2 cellular contexts compared by ENCODE assay signal in the genomic region with DNA sequence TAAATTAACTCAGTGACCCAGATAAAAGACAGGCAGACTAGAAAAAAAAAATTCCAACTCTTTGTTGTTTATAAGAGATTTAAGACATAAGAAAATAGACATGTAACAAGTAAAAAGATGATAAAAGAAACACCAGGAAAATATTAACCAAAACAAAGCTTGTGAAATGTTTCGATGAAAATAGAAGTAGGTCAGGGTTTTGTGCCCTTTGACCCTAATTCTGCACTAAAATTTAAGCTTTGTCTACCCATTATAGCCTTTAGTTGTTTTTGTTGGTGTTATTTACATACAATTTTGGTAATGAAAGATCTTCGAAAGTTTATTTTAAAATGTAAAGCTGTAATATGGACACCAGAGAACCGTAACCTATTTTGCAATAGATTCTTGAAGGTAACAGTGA.
TF ChIP-seq lines count a peak whose summit lies in the region.

No MANE protein-coding gene starts in this region.

TF ChIP-seq in liver, 16 proteins besides CTCF, POLR2A, EP300 and RAD21 (continued from another document):
- TF ChIP-seq, protein P1, sequence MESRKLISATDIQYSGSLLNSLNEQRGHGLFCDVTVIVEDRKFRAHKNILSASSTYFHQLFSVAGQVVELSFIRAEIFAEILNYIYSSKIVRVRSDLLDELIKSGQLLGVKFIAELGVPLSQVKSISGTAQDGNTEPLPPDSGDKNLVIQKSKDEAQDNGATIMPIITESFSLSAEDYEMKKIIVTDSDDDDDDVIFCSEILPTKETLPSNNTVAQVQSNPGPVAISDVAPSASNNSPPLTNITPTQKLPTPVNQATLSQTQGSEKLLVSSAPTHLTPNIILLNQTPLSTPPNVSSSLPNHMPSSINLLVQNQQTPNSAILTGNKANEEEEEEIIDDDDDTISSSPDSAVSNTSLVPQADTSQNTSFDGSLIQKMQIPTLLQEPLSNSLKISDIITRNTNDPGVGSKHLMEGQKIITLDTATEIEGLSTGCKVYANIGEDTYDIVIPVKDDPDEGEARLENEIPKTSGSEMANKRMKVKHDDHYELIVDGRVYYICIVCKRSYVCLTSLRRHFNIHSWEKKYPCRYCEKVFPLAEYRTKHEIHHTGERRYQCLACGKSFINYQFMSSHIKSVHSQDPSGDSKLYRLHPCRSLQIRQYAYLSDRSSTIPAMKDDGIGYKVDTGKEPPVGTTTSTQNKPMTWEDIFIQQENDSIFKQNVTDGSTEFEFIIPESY (IDR thresholded peaks at IDR 0.05), result no peak
- TF ChIP-seq SP1 (IDR thresholded peaks at IDR 0.05) (peak; percentile 25), JUND (IDR thresholded peaks at IDR 0.05) (no peak), RXRA (IDR thresholded peaks at IDR 0.05) (peak; percentile 50 to 62), HNF4G (IDR thresholded peaks at IDR 0.05) (peak; percentile 15), NR2F2 (IDR thresholded peaks at IDR 0.05) (peak; percentile 73), EGR1 (IDR thresholded peaks at IDR 0.05; ENCODE audit: low read depth in 2 of 2) (no peak), HNF4A (conservative IDR thresholded peaks at IDR 0.05) (peak; percentile 61 to 67), YY1 (IDR thresholded peaks at IDR 0.05) (no peak), TAF1 (conservative IDR thresholded peaks at IDR 0.05) (no peak)
- TF ChIP-seq, protein P2, sequence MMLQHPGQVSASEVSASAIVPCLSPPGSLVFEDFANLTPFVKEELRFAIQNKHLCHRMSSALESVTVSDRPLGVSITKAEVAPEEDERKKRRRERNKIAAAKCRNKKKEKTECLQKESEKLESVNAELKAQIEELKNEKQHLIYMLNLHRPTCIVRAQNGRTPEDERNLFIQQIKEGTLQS (IDR thresholded peaks at IDR 0.05), result no peak

TF ChIP-seq in HepG2, 621 proteins besides CTCF, POLR2A, EP300 and RAD21:
- TF ChIP-seq, protein P3, sequence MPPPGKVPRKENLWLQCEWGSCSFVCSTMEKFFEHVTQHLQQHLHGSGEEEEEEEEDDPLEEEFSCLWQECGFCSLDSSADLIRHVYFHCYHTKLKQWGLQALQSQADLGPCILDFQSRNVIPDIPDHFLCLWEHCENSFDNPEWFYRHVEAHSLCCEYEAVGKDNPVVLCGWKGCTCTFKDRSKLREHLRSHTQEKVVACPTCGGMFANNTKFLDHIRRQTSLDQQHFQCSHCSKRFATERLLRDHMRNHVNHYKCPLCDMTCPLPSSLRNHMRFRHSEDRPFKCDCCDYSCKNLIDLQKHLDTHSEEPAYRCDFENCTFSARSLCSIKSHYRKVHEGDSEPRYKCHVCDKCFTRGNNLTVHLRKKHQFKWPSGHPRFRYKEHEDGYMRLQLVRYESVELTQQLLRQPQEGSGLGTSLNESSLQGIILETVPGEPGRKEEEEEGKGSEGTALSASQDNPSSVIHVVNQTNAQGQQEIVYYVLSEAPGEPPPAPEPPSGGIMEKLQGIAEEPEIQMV (CRISPR knock-in tag; IDR thresholded peaks at IDR 0.05; ENCODE audit: low read depth), result no peak
- no peak for TF ChIP-seq ZNF607 (CRISPR knock-in tag; IDR thresholded peaks at IDR 0.05; ENCODE audit: borderline replicate concordance)
- TF ChIP-seq U2AF1 (optimal IDR thresholded peaks at IDR 0.05; ENCODE audit: low read depth, low read length), result no peak
- no peak for TF ChIP-seq PLRG1 (conservative IDR thresholded peaks at IDR 0.05)
- no peak for TF ChIP-seq ZNF12 (CRISPR knock-in tag; IDR thresholded peaks at IDR 0.05)
- no peak for TF ChIP-seq ZFP41 (CRISPR knock-in tag; IDR thresholded peaks at IDR 0.05; ENCODE audit: borderline replicate concordance)
- TF ChIP-seq ZNF3 (CRISPR knock-in tag; IDR thresholded peaks at IDR 0.05), result no peak
- no peak for TF ChIP-seq FIP1L1 (IDR thresholded peaks at IDR 0.05; ENCODE audit: borderline replicate concordance, insufficient read depth, low read depth, low read length)
- no peak for TF ChIP-seq ZNF614 (CRISPR knock-in tag; IDR thresholded peaks at IDR 0.05; ENCODE audit: borderline replicate concordance)
- TF ChIP-seq, protein P4, sequence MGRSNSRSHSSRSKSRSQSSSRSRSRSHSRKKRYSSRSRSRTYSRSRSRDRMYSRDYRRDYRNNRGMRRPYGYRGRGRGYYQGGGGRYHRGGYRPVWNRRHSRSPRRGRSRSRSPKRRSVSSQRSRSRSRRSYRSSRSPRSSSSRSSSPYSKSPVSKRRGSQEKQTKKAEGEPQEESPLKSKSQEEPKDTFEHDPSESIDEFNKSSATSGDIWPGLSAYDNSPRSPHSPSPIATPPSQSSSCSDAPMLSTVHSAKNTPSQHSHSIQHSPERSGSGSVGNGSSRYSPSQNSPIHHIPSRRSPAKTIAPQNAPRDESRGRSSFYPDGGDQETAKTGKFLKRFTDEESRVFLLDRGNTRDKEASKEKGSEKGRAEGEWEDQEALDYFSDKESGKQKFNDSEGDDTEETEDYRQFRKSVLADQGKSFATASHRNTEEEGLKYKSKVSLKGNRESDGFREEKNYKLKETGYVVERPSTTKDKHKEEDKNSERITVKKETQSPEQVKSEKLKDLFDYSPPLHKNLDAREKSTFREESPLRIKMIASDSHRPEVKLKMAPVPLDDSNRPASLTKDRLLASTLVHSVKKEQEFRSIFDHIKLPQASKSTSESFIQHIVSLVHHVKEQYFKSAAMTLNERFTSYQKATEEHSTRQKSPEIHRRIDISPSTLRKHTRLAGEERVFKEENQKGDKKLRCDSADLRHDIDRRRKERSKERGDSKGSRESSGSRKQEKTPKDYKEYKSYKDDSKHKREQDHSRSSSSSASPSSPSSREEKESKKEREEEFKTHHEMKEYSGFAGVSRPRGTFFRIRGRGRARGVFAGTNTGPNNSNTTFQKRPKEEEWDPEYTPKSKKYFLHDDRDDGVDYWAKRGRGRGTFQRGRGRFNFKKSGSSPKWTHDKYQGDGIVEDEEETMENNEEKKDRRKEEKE (IDR thresholded peaks at IDR 0.05), result no peak
- TF ChIP-seq MTA3 (CRISPR knock-in tag; IDR thresholded peaks at IDR 0.05), result no peak
- TF ChIP-seq, protein P5, sequence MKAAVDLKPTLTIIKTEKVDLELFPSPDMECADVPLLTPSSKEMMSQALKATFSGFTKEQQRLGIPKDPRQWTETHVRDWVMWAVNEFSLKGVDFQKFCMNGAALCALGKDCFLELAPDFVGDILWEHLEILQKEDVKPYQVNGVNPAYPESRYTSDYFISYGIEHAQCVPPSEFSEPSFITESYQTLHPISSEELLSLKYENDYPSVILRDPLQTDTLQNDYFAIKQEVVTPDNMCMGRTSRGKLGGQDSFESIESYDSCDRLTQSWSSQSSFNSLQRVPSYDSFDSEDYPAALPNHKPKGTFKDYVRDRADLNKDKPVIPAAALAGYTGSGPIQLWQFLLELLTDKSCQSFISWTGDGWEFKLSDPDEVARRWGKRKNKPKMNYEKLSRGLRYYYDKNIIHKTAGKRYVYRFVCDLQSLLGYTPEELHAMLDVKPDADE (CRISPR knock-in tag; IDR thresholded peaks at IDR 0.05), result no peak
- TF ChIP-seq NBN (conservative IDR thresholded peaks at IDR 0.05), result no peak
